8 cellular contexts compared by ENCODE assay signal in the genomic region with DNA sequence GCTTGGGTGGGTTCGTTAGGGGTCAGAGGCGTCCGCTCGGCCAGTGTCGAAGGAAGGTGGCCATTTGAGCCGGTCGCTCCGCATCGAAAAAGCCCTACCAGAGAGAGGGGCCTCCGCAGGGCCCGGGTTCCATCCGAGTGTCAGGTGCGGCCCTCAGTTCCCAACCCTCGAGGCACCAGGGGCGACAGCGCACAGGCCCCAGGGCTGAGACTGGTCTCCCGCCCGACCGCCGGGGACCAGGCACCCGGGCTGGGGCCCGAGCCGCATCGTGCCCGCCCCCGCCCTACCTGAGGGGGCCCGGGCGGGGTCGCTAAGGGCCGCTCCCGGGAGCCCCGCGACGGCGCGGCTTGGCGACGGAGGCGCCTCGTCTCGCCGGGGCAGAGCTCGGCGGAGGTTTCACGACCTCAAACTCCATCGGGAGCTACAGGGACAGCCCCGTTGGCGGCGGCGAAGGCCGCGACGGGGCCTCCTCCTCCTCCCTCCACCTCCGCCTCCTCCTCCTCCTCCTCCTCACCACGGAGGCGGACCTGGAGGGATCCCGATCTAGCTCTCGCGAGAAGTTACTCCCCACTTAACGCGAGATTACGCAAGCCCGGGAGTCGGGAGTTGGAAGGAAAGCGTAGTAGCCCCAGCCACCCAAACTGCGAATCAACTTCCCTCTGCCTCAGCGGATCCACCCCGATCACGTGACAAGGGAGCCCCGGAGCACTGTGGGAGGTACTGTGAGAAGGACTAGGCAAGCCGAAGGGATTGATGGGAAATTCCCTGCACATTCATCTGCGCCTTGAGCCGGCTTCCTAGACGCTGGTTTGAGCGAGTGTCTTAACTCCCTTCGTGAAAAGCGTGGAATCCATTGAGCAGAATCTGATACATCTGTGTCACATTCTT. TPM values are rescaled to one million over a fixed set of nuclear protein-coding genes. Genes with fewer than 3 reads are reported as not detected.
DNase-seq lines count a peak whose midpoint lies in the region; ATAC-seq, FAIRE-seq and TF ChIP-seq lines count a peak whose summit lies in the region.

Gene RC3H2, minus strand, starts transcription at position 537 of the 888 bp plus-strand sequence. CDS start 7,850 bp downstream, outside the sequence.

- no peak for TF ChIP-seq CTCF in D721Med (IDR thresholded peaks at IDR 0.05; ENCODE audit: insufficient read depth, missing control alignments)
- TF ChIP-seq CTCF in OCI-LY3 (IDR thresholded peaks at IDR 0.05; ENCODE audit: low read depth, low read length): no peak

- ATAC-seq in GM21515 (IDR thresholded peaks at IDR 0.05; ENCODE audit: unreplicated experiment): peak; percentile 87

- no peaks in the 10 kb centered on the region for H3K27me3 ChIP-seq in OCI-LY3 (ENCODE audit: low read depth, low read length)

- FAIRE-seq in D721Med (lab: Jason Lieb, UNC) (peak; percentile 92), endometrium (lab: Jason Lieb, UNC) (peak; percentile 98)

- H3K79me2 ChIP-seq in OCI-LY3 (ENCODE audit: low read length): peaks cover 75% of the 10 kb centered on the region

- H3K4me1 ChIP-seq in OCI-LY3 (ENCODE audit: low read length) (peaks cover 19% of the 10 kb centered on the region), mesodermal cell (ENCODE audit: control insufficient read depth, insufficient read depth, low read length, poor library complexity, severe bottlenecking) (peaks cover 3% of the 10 kb centered on the region)

- peak within 1 kb of the TSS; percentile 84 for H2AFZ ChIP-seq in OCI-LY3 (ENCODE audit: low read depth, low read length)

- H3K9me3 ChIP-seq in OCI-LY3 (ENCODE audit: insufficient read depth, low read length) (no peaks in the 10 kb centered on the region), mesodermal cell (ENCODE audit: control insufficient read depth, low read length) (no peaks in the 10 kb centered on the region)

- H4K20me1 ChIP-seq in OCI-LY3 (ENCODE audit: insufficient read depth, low read length): 0 out of 2 replicates have a peak, but pooled peaks cover under 1% of the 10 kb centered on the region

- peak within 1 kb of the TSS; percentile 80 for H3K27ac ChIP-seq in OCI-LY3 (ENCODE audit: low read length)
- H3K27ac ChIP-seq in mesodermal cell (ENCODE audit: low read depth, low read length, severe bottlenecking): peak within 1 kb of the TSS; percentile 89

- H3K4me3 ChIP-seq in OCI-LY3 (ENCODE audit: low read length) (peak within 1 kb of the TSS; percentile 98), mesodermal cell (ENCODE audit: extremely low read depth, insufficient read depth, low read length, poor library complexity, severe bottlenecking) (peak within 1 kb of the TSS; percentile 75)

- 0% methylated on average over 64 to 65 of the region's 77 CpGs for WGBS in mesodermal cell (ENCODE audit: insufficient coverage in 2 of 2), 2 experiments

- peak within 1 kb of the TSS; percentile 97 for H3K9ac ChIP-seq in OCI-LY3 (ENCODE audit: low read length)

- DNase-seq in D721Med (ENCODE audit: insufficient read length, low spot score) (peak; percentile 21), HuH-7 (ENCODE audit: low spot score) (peak; percentile 92)
- peak; percentile 93 for DNase-seq in activated CD8-positive, alpha-beta memory T cell treated with anti-CD3 and anti-CD28 coated beads, Interleukin-2, amount 50 U/mL, for 48 hours
- DNase-seq in stimulated activated CD8-positive, alpha-beta memory T cell treated with anti-CD3 and anti-CD28 coated beads, Interleukin-15, amount 100 ng/mL, for 4 hours (ENCODE audit: low read depth in 2 of 2): peak; percentile 91 to 97

- H3K4me2 ChIP-seq in OCI-LY3 (ENCODE audit: low read length): peak within 1 kb of the TSS; percentile 93

- H3K36me3 ChIP-seq in OCI-LY3 (replicated peaks; ENCODE audit: low read depth, low read length) (peaks cover 7% of the 10 kb centered on the region), mesodermal cell (ENCODE audit: control insufficient read depth, insufficient read depth, low read length) (peaks cover 6% of the 10 kb centered on the region)

RNA-seq across cellular contexts. Expression of gene RC3H2, which starts in this region (rescaled TPM):
- polyA plus RNA-seq in mesodermal cell (2013, experiment 1 of 2): 33.5 TPM
- 30.8 TPM for polyA plus RNA-seq in mesodermal cell (2013, experiment 2 of 2)

Comparison
In these comparisons a context has a peak if more than half of its experiments do, and no peak if none do; other contexts are left out.
1. Peak in every context shown above with its lines: DNase-seq, ATAC-seq, H3K4me3 ChIP-seq and H3K27ac ChIP-seq.
2. DNase-seq: peak in every context shown above with its lines; median percentile 94 in stimulated activated CD8-positive, alpha-beta memory T cell treated with anti-CD3 and anti-CD28 coated beads, Interleukin-15, amount 100 ng/mL, for 4 hours; 93 in activated CD8-positive, alpha-beta memory T cell treated with anti-CD3 and anti-CD28 coated beads, Interleukin-2, amount 50 U/mL, for 48 hours; 92 in HuH-7; 21 in D721Med.